Comparison of ENCODE assay signal across 10 cellular contexts in genomic region chr2:32360416-32360815, GRCh38. TPM values are rescaled to one million over a fixed set of nuclear protein-coding genes. Genes with fewer than 3 reads are reported as not detected.
DNase-seq lines count a peak whose midpoint lies in the region; TF ChIP-seq lines count a peak whose summit lies in the region.
"Had no signal": no experiment of that assay in that cellular context is flagged by ENCODE, and none has a peak within 500 bp of the region (broad histone marks: within the 10 kb centered on the region; RNA-seq: fewer than 3 reads in every experiment).

No MANE protein-coding gene starts in this region.

- no peak overlapping the region for H3K4me3 ChIP-seq in HFF-Myc (replicated peaks; ENCODE audit: low read depth, low read length)

- no peaks in the 10 kb centered on the region for H3K9me3 Mint-ChIP-seq in activated T-helper 2 cell treated with anti-CD3 and anti-CD28 coated beads, Interferon-gamma antibody, Interleukin-2, Interleukin-4, amounts not matched to agents 10 μg/mL and 5 μg/mL and 100 μg/mL, durations not matched to agents 14 hours and 24 hours and 36 hours

- intact Hi-C loops in activated T-helper 2 cell treated with anti-CD3 and anti-CD28 coated beads, Interferon-gamma antibody, Interleukin-2, Interleukin-4, amounts not matched to agents 10 μg/mL and 5 μg/mL and 100 μg/mL, durations not matched to agents 14 hours and 24 hours and 36 hours (cut with micrococcal nuclease): no loop called here

- H3K4me1 Mint-ChIP-seq in activated T-helper 2 cell treated with anti-CD3 and anti-CD28 coated beads, Interferon-gamma antibody, Interleukin-2, Interleukin-4, amounts not matched to agents 10 μg/mL and 5 μg/mL and 100 μg/mL, durations not matched to agents 14 hours and 24 hours and 36 hours (ENCODE audit: low read depth): peaks cover 48% of the 10 kb centered on the region

- H3K27ac Mint-ChIP-seq in activated T-helper 2 cell treated with anti-CD3 and anti-CD28 coated beads, Interferon-gamma antibody, Interleukin-2, Interleukin-4, amounts not matched to agents 10 μg/mL and 5 μg/mL and 100 μg/mL, durations not matched to agents 14 hours and 24 hours and 36 hours: no peak overlapping the region

- DNase-seq in CD1c-positive myeloid dendritic cell (ENCODE audit: extremely low spot score) (peak; percentile 57), HFF-Myc (ENCODE audit: extremely low read depth, low read depth) (peak; percentile 30), kidney tubule cell (ENCODE audit: low spot score) (peak; percentile 63), NCI-H526 (lab: John Stamatoyannopoulos, UW) (no peak), ureter (ENCODE audit: low spot score) (no peak), NCI-H128 (lab: John Stamatoyannopoulos, UW; ENCODE audit: unreplicated experiment) (no peak), NCI-H187 (lab: John Stamatoyannopoulos, UW) (no peak)
- DNase-seq in activated T-helper 2 cell treated with anti-CD3 and anti-CD28 coated beads, Interferon-gamma antibody, Interleukin-2, Interleukin-4, amounts not matched to agents 10 μg/mL and 5 μg/mL and 100 μg/mL, durations not matched to agents 14 hours and 24 hours and 36 hours (ENCODE audit: low spot score): no peak
- DNase-seq: activated CD4-positive, alpha-beta T cell treated with anti-CD3 and anti-CD28 coated beads for 1 hour; stimulated activated CD4-positive, alpha-beta T cell treated with anti-CD3 and anti-CD28 coated beads, Interleukin-1b, Interleukin-23, amount 100 ng/mL, for 48 hours had no signal

- H3K36me3 Mint-ChIP-seq in activated T-helper 2 cell treated with anti-CD3 and anti-CD28 coated beads, Interferon-gamma antibody, Interleukin-2, Interleukin-4, amounts not matched to agents 10 μg/mL and 5 μg/mL and 100 μg/mL, durations not matched to agents 14 hours and 24 hours and 36 hours (ENCODE audit: low read depth): peaks cover 52% of the 10 kb centered on the region

- peak overlapping the region; percentile 26 for H3K4me3 Mint-ChIP-seq in activated T-helper 2 cell treated with anti-CD3 and anti-CD28 coated beads, Interferon-gamma antibody, Interleukin-2, Interleukin-4, amounts not matched to agents 10 μg/mL and 5 μg/mL and 100 μg/mL, durations not matched to agents 14 hours and 24 hours and 36 hours (ENCODE audit: low read depth)

- H3K27me3 Mint-ChIP-seq in activated T-helper 2 cell treated with anti-CD3 and anti-CD28 coated beads, Interferon-gamma antibody, Interleukin-2, Interleukin-4, amounts not matched to agents 10 μg/mL and 5 μg/mL and 100 μg/mL, durations not matched to agents 14 hours and 24 hours and 36 hours (ENCODE audit: low read depth): no peaks in the 10 kb centered on the region

- no peak for TF ChIP-seq CTCF in HFF-Myc (IDR thresholded peaks at IDR 0.05; ENCODE audit: low read depth, low read length, missing control alignments)

RNA-seq across cellular contexts. Expression of gene BIRC6, which starts 3.6 kb away (rescaled TPM):
- total RNA-seq in activated T-helper 2 cell treated with anti-CD3 and anti-CD28 coated beads, Interferon-gamma antibody, Interleukin-2, Interleukin-4, amounts not matched to agents 10 μg/mL and 5 μg/mL and 100 μg/mL, durations not matched to agents 14 hours and 24 hours and 36 hours: 111 and 123 TPM in 2 replicates
- total RNA-seq in ureter: 172 TPM

Comparison
In these comparisons a context has a peak if more than half of its experiments do, and no peak if none do; other contexts are left out.
1. DNase-seq: peak in CD1c-positive myeloid dendritic cell (single experiment), HFF-Myc (single experiment) and kidney tubule cell (single experiment); none in activated T-helper 2 cell treated with anti-CD3 and anti-CD28 coated beads, Interferon-gamma antibody, Interleukin-2, Interleukin-4, amounts not matched to agents 10 μg/mL and 5 μg/mL and 100 μg/mL, durations not matched to agents 14 hours and 24 hours and 36 hours (single experiment), NCI-H526 (0 of 2), ureter (single experiment), NCI-H128 (single experiment) and NCI-H187 (0 of 2).